In the genomic region with DNA sequence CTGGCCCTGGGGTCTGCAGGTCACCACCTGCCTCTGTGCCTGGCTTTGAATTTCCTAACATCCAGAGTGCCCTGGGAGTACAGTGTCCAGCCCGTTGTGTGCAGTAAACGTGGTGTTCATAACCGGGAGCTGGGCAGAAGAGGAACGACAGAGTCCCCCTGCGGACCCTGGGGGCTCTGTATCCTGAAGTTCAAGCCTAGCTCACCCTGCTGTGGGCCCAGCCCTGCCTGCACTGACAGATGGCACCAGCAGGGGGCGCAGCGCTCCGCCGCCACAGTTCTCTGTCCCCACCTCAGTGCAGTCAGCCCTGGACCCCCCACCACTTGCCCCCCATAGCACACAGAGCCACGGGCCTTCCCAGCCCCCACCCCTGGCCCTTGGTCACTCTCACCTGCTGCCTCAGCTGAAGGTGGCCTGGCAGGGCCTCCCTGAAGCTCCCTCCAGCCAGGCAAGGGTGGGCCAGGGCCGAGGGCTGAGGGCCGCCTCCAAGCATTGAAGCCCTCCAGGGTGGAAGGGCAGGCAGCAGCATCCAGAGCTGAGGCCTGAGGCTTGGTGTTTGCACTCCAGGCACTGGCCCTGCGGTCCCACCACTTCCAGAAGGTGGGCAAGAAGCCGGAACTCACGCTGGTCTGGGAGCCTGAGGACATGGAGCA, we compare ENCODE assay signal across 11 cellular contexts. TPM values are rescaled to one million over a fixed set of nuclear protein-coding genes. Genes with fewer than 3 reads are reported as not detected.
A peak's percentile ranks its signal among the peaks of the same experiment; 100 is the strongest.
DNase-seq lines count a peak whose midpoint lies in the region; ATAC-seq and TF ChIP-seq lines count a peak whose summit lies in the region.
"Not testable (repeated sequence)": the region's sequence is repeated elsewhere in the genome, so short reads cannot be mapped to it uniquely, and the experiment has no call there.
"Had no signal": no experiment of that assay in that cellular context is flagged by ENCODE, and none has a peak within 500 bp of the region (broad histone marks: within the 10 kb centered on the region; RNA-seq: fewer than 3 reads in every experiment).

No MANE protein-coding gene starts in this region.

- CTCF ChIA-PET in Panc1 (lab: Charles Lee), result interaction anchor here (0.6 to 2.4 kb wide), 4 partner anchors 104 to 434 kb away, joined by 3 to 7 read pairs (median 5); no protein-coding TSS in a partner anchor

- not testable (repeated sequence) for DNase-seq in AG09309 (ENCODE audit: low read depth); GM13976 (ENCODE audit: low spot score); Panc1 (ENCODE audit: low read depth, low spot score); central memory CD8-positive, alpha-beta T cell (ENCODE audit: low spot score in 2 of 2); stimulated activated effector memory CD8-positive, alpha-beta T cell treated with anti-CD3 and anti-CD28 coated beads, Interleukin-12 subunit alpha, Interleukin-12 subunit beta, amount 100 ng/mL, for 72 hours (ENCODE audit: low spot score in 2 of 2)
- peak; percentile 37 for DNase-seq in activated T-cell treated with anti-CD3 and anti-CD28 coated beads, Interleukin-2, amount 50 U/mL, for 24 hours
- DNase-seq in heart left ventricle (peak in 4 of 5 donors; percentile 10 to 56 (median 16)), natural killer cell (peak; percentile 13)

- not testable (repeated sequence) for H3K36me3 Mint-ChIP-seq in activated T-cell treated with anti-CD3 and anti-CD28 coated beads, Interleukin-2, amount 50 U/mL, for 24 hours (ENCODE audit: low read depth); central memory CD8-positive, alpha-beta T cell (ENCODE audit: insufficient read depth); natural killer cell; stimulated activated effector memory CD8-positive, alpha-beta T cell treated with anti-CD3 and anti-CD28 coated beads, Interleukin-12 subunit alpha, Interleukin-12 subunit beta, amount 100 ng/mL, for 72 hours

- in situ Hi-C loops in GM13976 (cut with MboI; ENCODE audit: low sequenced_read_pairs, unreplicated experiment); Panc1 (cut with HindIII; ENCODE audit: low pct_unique_long_range_greater_than_20kb, low sequenced_read_pairs): not testable (repeated sequence)

- not testable (repeated sequence) for H3K9me3 ChIP-seq in Panc1 (ENCODE audit: control insufficient read depth, insufficient read depth, low read depth, low read length); heart left ventricle

- not testable (repeated sequence) for H3K4me1 Mint-ChIP-seq in activated T-cell treated with anti-CD3 and anti-CD28 coated beads, Interleukin-2, amount 50 U/mL, for 24 hours (ENCODE audit: low read depth); central memory CD8-positive, alpha-beta T cell; natural killer cell; stimulated activated effector memory CD8-positive, alpha-beta T cell treated with anti-CD3 and anti-CD28 coated beads, Interleukin-12 subunit alpha, Interleukin-12 subunit beta, amount 100 ng/mL, for 72 hours

- intact Hi-C loops in Panc1 (cut with micrococcal nuclease; ENCODE audit: unreplicated experiment) (loop anchor here (5.0 kb wide), 1 partner anchor 102 kb away; no protein-coding TSS in a partner anchor), heart left ventricle (cut with DNase I) (loop anchor here in 2 of 10 donors (10.0 kb wide), 2 partner anchors 99 to 109 kb away; no protein-coding TSS in a partner anchor)
- intact Hi-C loops in natural killer cell (cut with micrococcal nuclease), result not testable (repeated sequence)

- H3K4me1 ChIP-seq in Panc1 (ENCODE audit: control insufficient read depth, insufficient read depth, low read length); heart left ventricle: not testable (repeated sequence)

- not testable (repeated sequence) for H3K9me3 Mint-ChIP-seq in activated T-cell treated with anti-CD3 and anti-CD28 coated beads, Interleukin-2, amount 50 U/mL, for 24 hours; central memory CD8-positive, alpha-beta T cell; natural killer cell; stimulated activated effector memory CD8-positive, alpha-beta T cell treated with anti-CD3 and anti-CD28 coated beads, Interleukin-12 subunit alpha, Interleukin-12 subunit beta, amount 100 ng/mL, for 72 hours

- 60 to 83% (median 66%) methylated on average over 6 to 15 of the region's 15 CpGs for WGBS in heart left ventricle, 4 donors

- not testable (repeated sequence) for TF ChIP-seq POLR2A in heart left ventricle (IDR thresholded peaks at IDR 0.05)

- H3K27me3 ChIP-seq in Panc1 (ENCODE audit: control insufficient read depth, insufficient read depth, low read length); heart left ventricle: not testable (repeated sequence)

- not testable (repeated sequence) for H3K27me3 Mint-ChIP-seq in activated T-cell treated with anti-CD3 and anti-CD28 coated beads, Interleukin-2, amount 50 U/mL, for 24 hours; central memory CD8-positive, alpha-beta T cell; natural killer cell (ENCODE audit: low read depth in 2 of 2)

- not testable (repeated sequence) for BruUV-seq in Panc1 (replicated peaks; lab: Mats Ljungman, UMichigan)

- ATAC-seq in Panc1, result peak; percentile 71
- ATAC-seq in central memory CD8-positive, alpha-beta T cell (replicated peaks; ENCODE audit: extremely low read depth, poor library complexity, severe bottlenecking), result peak; percentile 34
- ATAC-seq in heart left ventricle, result not testable (repeated sequence)
- peak in 2 of 3 donors; percentile 40 to 56 for ATAC-seq in natural killer cell
- ATAC-seq in stimulated activated effector memory CD8-positive, alpha-beta T cell treated with anti-CD3 and anti-CD28 coated beads, Interleukin-12 subunit alpha, Interleukin-12 subunit beta, amount 100 ng/mL, for 72 hours, result peak; percentile 63

- not testable (repeated sequence) for H3K27ac ChIP-seq in Panc1 (ENCODE audit: low read length); heart left ventricle

- H3K4me3 ChIP-seq in AG09309 (ENCODE audit: control insufficient read depth, low read depth, low read length); Panc1 (ENCODE audit: low read depth in 2 of 2, low read length in 2 of 2); heart left ventricle: not testable (repeated sequence)

- H3K27ac Mint-ChIP-seq in activated T-cell treated with anti-CD3 and anti-CD28 coated beads, Interleukin-2, amount 50 U/mL, for 24 hours; central memory CD8-positive, alpha-beta T cell (ENCODE audit: low read depth); natural killer cell; stimulated activated effector memory CD8-positive, alpha-beta T cell treated with anti-CD3 and anti-CD28 coated beads, Interleukin-12 subunit alpha, Interleukin-12 subunit beta, amount 100 ng/mL, for 72 hours: not testable (repeated sequence)

- H3K36me3 ChIP-seq in Panc1 (ENCODE audit: control insufficient read depth, insufficient read depth, low read length), result not testable (repeated sequence)
- peaks cover 0 to 13% (median 0%) of the 10 kb centered on the region in 9 donors for H3K36me3 ChIP-seq in heart left ventricle

- TF ChIP-seq CTCF in AG09309 (IDR thresholded peaks at IDR 0.05; ENCODE audit: control insufficient read depth, insufficient read depth, low read depth, low read length, missing control alignments), result peak; percentile 58
- TF ChIP-seq CTCF in GM13976 (IDR thresholded peaks at IDR 0.05; ENCODE audit: borderline replicate concordance, control extremely low read depth, extremely low read depth, insufficient read depth, missing control alignments), result peak; percentile 22
- TF ChIP-seq CTCF in Panc1 (IDR thresholded peaks at IDR 0.05), result peak; percentile 86
- peak; percentile 31 to 59 (median 43) for TF ChIP-seq CTCF in heart left ventricle (IDR thresholded peaks at IDR 0.05)
- peak; percentile 54 for TF ChIP-seq CTCF in natural killer cell (IDR thresholded peaks at IDR 0.05)

- POLR2A ChIA-PET in Panc1 (lab: Charles Lee), result not testable (repeated sequence)

- H3K4me3 Mint-ChIP-seq in activated T-cell treated with anti-CD3 and anti-CD28 coated beads, Interleukin-2, amount 50 U/mL, for 24 hours; central memory CD8-positive, alpha-beta T cell; natural killer cell; stimulated activated effector memory CD8-positive, alpha-beta T cell treated with anti-CD3 and anti-CD28 coated beads, Interleukin-12 subunit alpha, Interleukin-12 subunit beta, amount 100 ng/mL, for 72 hours: not testable (repeated sequence)

RNA-seq across cellular contexts. Expression of a gene that starts 43.2 kb away (rescaled TPM):
- total RNA-seq in Panc1 (2021; ENCODE audit: unreplicated experiment) (7.3 TPM), heart left ventricle (not detected), natural killer cell (under 1 TPM in 1 of 3 donors, not detected in 2; 0.30 TPM)
- polyA plus RNA-seq in Panc1 (2012; ENCODE audit: insufficient read length), result 13.0 TPM
- polyA plus RNA-seq in heart left ventricle, result not detected
- total RNA-seq: RPMI7951, skeletal muscle tissue, thoracic aorta had no signal

Comparison
In these comparisons a context has a peak if more than half of its experiments do, and no peak if none do; other contexts are left out.
1. CTCF ChIP-seq: peak in every context shown above with its lines; median percentile 86 in Panc1; 58 in AG09309; 54 in natural killer cell; 43 in heart left ventricle; 22 in GM13976.